ENCODE assay signal across 35 cellular contexts in the genomic region with DNA sequence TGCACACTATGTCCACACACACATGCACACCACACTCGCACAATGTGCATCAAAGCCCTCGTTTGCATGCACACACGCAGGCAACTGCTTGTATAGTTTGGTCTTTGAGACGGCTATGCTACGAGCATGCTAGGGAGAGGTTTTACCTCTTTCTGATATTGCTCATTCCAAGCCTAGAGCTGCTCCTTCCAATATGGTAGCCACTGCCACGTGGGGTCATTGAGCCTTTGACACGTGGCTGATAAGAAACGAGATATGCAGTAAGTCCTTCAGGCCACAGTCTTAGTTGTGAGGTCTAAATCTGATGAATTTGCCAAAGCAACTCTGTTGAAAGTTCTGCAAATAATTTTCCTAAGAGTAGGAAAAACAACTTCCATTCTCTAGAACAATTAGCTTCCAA.
"Had no signal": no experiment of that assay in that cellular context is flagged by ENCODE, and none has a peak within 500 bp of the region (broad histone marks: within the 10 kb centered on the region; RNA-seq: fewer than 3 reads in every experiment).

No MANE protein-coding gene starts in this region.

- H3K4me3 Mint-ChIP-seq: activated B cell treated with CpG ODN at 0.5 μM for 24 hours; activated CD4-positive, alpha-beta T cell treated with anti-CD3 and anti-CD28 coated beads, Interleukin-2, amount 10 ng/mL, durations not matched to agents 24 days and 14 days; activated CD8-positive, alpha-beta T cell treated with anti-CD3 and anti-CD28 coated beads for 36 hours; activated naive CD4-positive, alpha-beta T cell treated with anti-CD3 and anti-CD28 coated beads for 36 hours; activated naive CD8-positive, alpha-beta T cell treated with anti-CD3 and anti-CD28 coated beads for 36 hours; activated T-cell treated with anti-CD3 and anti-CD28 coated beads, Interleukin-2, amount 50 U/mL, for 4 hours; activated T-cell treated with anti-CD3 and anti-CD28 coated beads, Interleukin-2, amount 50 U/mL, for 72 hours; activated T-helper 1 cell treated with anti-CD3 and anti-CD28 coated beads, Interleukin-12 subunit alpha, Interleukin-12 subunit beta, Interleukin-2, Interleukin-4 antibody, amounts not matched to agents 30 ng/mL and 10 ng/mL and 1 ng/mL, durations not matched to agents 14 hours and 24 hours and 36 hours; activated T-helper 17 cell treated with anti-CD3 and anti-CD28 coated beads, Interleukin-2, amount 50 U/mL, for 72 hours; central memory CD8-positive, alpha-beta T cell; T-helper 1 cell treated with Interleukin-12 subunit alpha and Interleukin-12 subunit beta and Interleukin-4 antibody, amounts not matched to agents 30 μg/mL and 1 μg/mL, for 36 hours; T-helper 2 cell treated with Interferon-gamma antibody and Interleukin-4, amounts not matched to agents 5 μg/mL and 100 μg/mL, for 36 hours had no signal

- H3K27ac ChIP-seq: adrenal gland, body of pancreas, brain microvascular endothelial cell, breast epithelium, VCaP had no signal

- ATAC-seq: activated CD8-positive, alpha-beta T cell treated with anti-CD3 and anti-CD28 coated beads for 36 hours; activated naive CD4-positive, alpha-beta T cell treated with anti-CD3 and anti-CD28 coated beads, Interleukin-2, amount 50 U/mL, for 72 hours; activated T-cell treated with anti-CD3 and anti-CD28 coated beads, Interleukin-2, amount 50 U/mL, for 4 hours; activated T-helper 17 cell treated with anti-CD3 and anti-CD28 coated beads, Interleukin-2, amount 50 U/mL, for 72 hours; body of pancreas had no signal

- H3K36me3 ChIP-seq: adrenal gland, brain microvascular endothelial cell, breast epithelium had no signal

- DNase-seq: activated B cell treated with CpG ODN at 0.5 μM for 24 hours; activated CD4-positive, alpha-beta T cell treated with anti-CD3 and anti-CD28 coated beads for 4 hours; activated CD4-positive, alpha-beta T cell treated with anti-CD3 and anti-CD28 coated beads, Interleukin-2, amount 10 ng/mL, durations not matched to agents 24 days and 14 days; activated CD4-positive, alpha-beta T cell treated with anti-CD3 and anti-CD28 coated beads, Interleukin-2, amount 50 U/mL, for 1 hour; activated CD4-positive, alpha-beta T cell treated with anti-CD3 and anti-CD28 coated beads, Interleukin-2, amount 50 U/mL, for 4 hours; activated CD4-positive, CD25-positive, alpha-beta regulatory T cell treated with anti-CD3 and anti-CD28 coated beads, Interleukin-2, amount 50 U/mL, for 72 hours; activated CD8-positive, alpha-beta memory T cell treated with anti-CD3 and anti-CD28 coated beads, Interleukin-2, amount 50 U/mL, for 4 hours; activated CD8-positive, alpha-beta T cell treated with anti-CD3 and anti-CD28 coated beads for 36 hours; activated effector memory CD4-positive, alpha-beta T cell treated with anti-CD3 and anti-CD28 coated beads, Interleukin-2, amount 50 U/mL, for 16 hours; activated gamma-delta T cell treated with Interleukin-2 at 50 U/mL for 16 hours; activated naive CD4-positive, alpha-beta T cell; activated naive CD4-positive, alpha-beta T cell treated with anti-CD3 and anti-CD28 coated beads, Interleukin-2, amount 50 U/mL, for 16 hours; activated naive CD8-positive, alpha-beta T cell treated with anti-CD3 and anti-CD28 coated beads for 36 hours; activated T-cell treated with anti-CD3 and anti-CD28 coated beads for 4 hours; activated T-cell treated with anti-CD3 and anti-CD28 coated beads, Interleukin-2, amount 50 U/mL, for 1 hour; activated T-cell treated with anti-CD3 and anti-CD28 coated beads, Interleukin-2, amount 50 U/mL, for 4 hours; activated T-cell treated with anti-CD3 and anti-CD28 coated beads, Interleukin-2, amount 50 U/mL, for 72 hours; adrenal gland; amniotic stem cell; aorta; body of pancreas; brain microvascular endothelial cell; cerebellar nuclear complex; T-helper 1 cell; T-helper 9 cell had no signal

- H3K27ac Mint-ChIP-seq: activated B cell treated with CpG ODN at 0.5 μM for 24 hours; activated CD4-positive, alpha-beta T cell treated with anti-CD3 and anti-CD28 coated beads, Interleukin-2, amount 10 ng/mL, durations not matched to agents 24 days and 14 days; activated naive CD4-positive, alpha-beta T cell treated with anti-CD3 and anti-CD28 coated beads for 36 hours; activated naive CD4-positive, alpha-beta T cell treated with anti-CD3 and anti-CD28 coated beads, Interleukin-2, amount 50 U/mL, for 72 hours; activated naive CD8-positive, alpha-beta T cell treated with anti-CD3 and anti-CD28 coated beads for 36 hours; activated T-cell treated with anti-CD3 and anti-CD28 coated beads, Interleukin-2, amount 50 U/mL, for 72 hours; activated T-helper 1 cell treated with anti-CD3 and anti-CD28 coated beads, Interleukin-12 subunit alpha, Interleukin-12 subunit beta, Interleukin-2, Interleukin-4 antibody, amounts not matched to agents 30 ng/mL and 10 ng/mL and 1 ng/mL, durations not matched to agents 14 hours and 24 hours and 36 hours; activated T-helper 17 cell treated with anti-CD3 and anti-CD28 coated beads, Interleukin-2, amount 50 U/mL, for 72 hours; T-helper 1 cell treated with Interleukin-12 subunit alpha and Interleukin-12 subunit beta and Interleukin-4 antibody, amounts not matched to agents 30 μg/mL and 1 μg/mL, for 36 hours; T-helper 2 cell treated with Interferon-gamma antibody and Interleukin-4, amounts not matched to agents 5 μg/mL and 100 μg/mL, for 36 hours had no signal

- H3K36me3 Mint-ChIP-seq: activated naive CD4-positive, alpha-beta T cell treated with anti-CD3 and anti-CD28 coated beads, Interleukin-2, amount 50 U/mL, for 72 hours; activated naive CD8-positive, alpha-beta T cell treated with anti-CD3 and anti-CD28 coated beads for 36 hours had no signal

- H3K27me3 ChIP-seq: adrenal gland, body of pancreas, brain microvascular endothelial cell, breast epithelium had no signal

- H3K9me3 Mint-ChIP-seq: activated B cell treated with CpG ODN at 0.5 μM for 24 hours; activated CD4-positive, alpha-beta T cell treated with anti-CD3 and anti-CD28 coated beads, Interleukin-2, amount 10 ng/mL, durations not matched to agents 24 days and 14 days; activated CD8-positive, alpha-beta T cell treated with anti-CD3 and anti-CD28 coated beads for 36 hours; activated naive CD4-positive, alpha-beta T cell treated with anti-CD3 and anti-CD28 coated beads for 36 hours; activated naive CD4-positive, alpha-beta T cell treated with anti-CD3 and anti-CD28 coated beads, Interleukin-2, amount 50 U/mL, for 72 hours; activated naive CD8-positive, alpha-beta T cell treated with anti-CD3 and anti-CD28 coated beads for 36 hours; activated T-cell treated with anti-CD3 and anti-CD28 coated beads, Interleukin-2, amount 50 U/mL, for 4 hours; activated T-cell treated with anti-CD3 and anti-CD28 coated beads, Interleukin-2, amount 50 U/mL, for 72 hours; activated T-helper 1 cell treated with anti-CD3 and anti-CD28 coated beads, Interleukin-12 subunit alpha, Interleukin-12 subunit beta, Interleukin-2, Interleukin-4 antibody, amounts not matched to agents 30 ng/mL and 10 ng/mL and 1 ng/mL, durations not matched to agents 14 hours and 24 hours and 36 hours; activated T-helper 17 cell treated with anti-CD3 and anti-CD28 coated beads, Interleukin-2, amount 50 U/mL, for 72 hours; central memory CD8-positive, alpha-beta T cell; T-helper 1 cell treated with Interleukin-12 subunit alpha and Interleukin-12 subunit beta and Interleukin-4 antibody, amounts not matched to agents 30 μg/mL and 1 μg/mL, for 36 hours; T-helper 2 cell treated with Interferon-gamma antibody and Interleukin-4, amounts not matched to agents 5 μg/mL and 100 μg/mL, for 36 hours had no signal

- H3K27me3 Mint-ChIP-seq: activated T-helper 17 cell treated with anti-CD3 and anti-CD28 coated beads, Interleukin-2, amount 50 U/mL, for 72 hours had no signal

- FAIRE-seq: astrocyte had no signal

- H3K4me1 ChIP-seq: adrenal gland, body of pancreas, breast epithelium had no signal

- H3K4me3 ChIP-seq: adrenal gland, body of pancreas, breast epithelium had no signal

- H3K9me3 ChIP-seq: adrenal gland, body of pancreas, breast epithelium had no signal

- H3K4me1 Mint-ChIP-seq: activated B cell treated with CpG ODN at 0.5 μM for 24 hours; activated naive CD8-positive, alpha-beta T cell treated with anti-CD3 and anti-CD28 coated beads for 36 hours; central memory CD8-positive, alpha-beta T cell had no signal
